In genomic region chr9:93600504-93600903, GRCh38 we compare ENCODE assay signal across 9 cellular contexts. TPM values are rescaled to one million over a fixed set of nuclear protein-coding genes. Genes with fewer than 3 reads are reported as not detected.
DNase-seq lines count a peak whose midpoint lies in the region; ATAC-seq and TF ChIP-seq lines count a peak whose summit lies in the region.
"Had no signal": no experiment of that assay in that cellular context is flagged by ENCODE, and none has a peak within 500 bp of the region (broad histone marks: within the 10 kb centered on the region; RNA-seq: fewer than 3 reads in every experiment).

No MANE protein-coding gene starts in this region.

- DNase-seq in activated CD4-positive, alpha-beta T cell treated with anti-CD3 and anti-CD28 coated beads, Interleukin-2, amount 10 ng/mL, durations not matched to agents 7 days and 5 days, result peak; percentile 33
- DNase-seq in activated CD4-positive, alpha-beta T cell treated with anti-CD3 and anti-CD28 coated beads, Interleukin-2, amount 50 U/mL, for 1 hour, result no peak
- DNase-seq in NCI-H345 (lab: John Stamatoyannopoulos, UW) (peak; percentile 87), colonic mucosa (peak; percentile 66), NCI-H1694 (lab: John Stamatoyannopoulos, UW) (no peak), T-helper 9 cell (no peak)
- DNase-seq in stimulated activated CD8-positive, alpha-beta memory T cell treated with anti-CD3 and anti-CD28 coated beads, Interleukin-4, amount 100 ng/mL, for 48 hours, result peak; percentile 27
- DNase-seq: midbrain had no signal

- peaks cover 11% of the 10 kb centered on the region for H3K4me1 ChIP-seq in colonic mucosa

- H3K4me1 Mint-ChIP-seq in activated CD4-positive, alpha-beta T cell treated with anti-CD3 and anti-CD28 coated beads, Interleukin-2, amount 10 ng/mL, durations not matched to agents 7 days and 5 days, result peaks cover 48% of the 10 kb centered on the region

- no peak overlapping the region for H3K9ac ChIP-seq in colonic mucosa (ENCODE audit: low read depth in 2 of 2, low read length in 2 of 2)

- CTCF ChIA-PET in activated CD4-positive, alpha-beta T cell treated with anti-CD3 and anti-CD28 coated beads, Interleukin-2, amount 10 ng/mL, durations not matched to agents 7 days and 5 days (lab: Charles Lee), result interaction anchor here (1.4 kb wide), 1 partner anchor 10 kb away, joined by 4 read pairs; no protein-coding TSS in a partner anchor

- H3K9me3 ChIP-seq in colonic mucosa, result no peaks in the 10 kb centered on the region

- intact Hi-C loops in colonic mucosa (cut with DNase I), result no loop called here

- no peak overlapping the region for H3K4me3 Mint-ChIP-seq in activated CD4-positive, alpha-beta T cell treated with anti-CD3 and anti-CD28 coated beads, Interleukin-2, amount 10 ng/mL, durations not matched to agents 7 days and 5 days

- no peak for ATAC-seq in GM18511 (IDR thresholded peaks at IDR 0.05; ENCODE audit: unreplicated experiment)

- TF ChIP-seq CTCF in colonic mucosa (IDR thresholded peaks at IDR 0.05), result no peak

- no peaks in the 10 kb centered on the region for H3K36me3 ChIP-seq in colonic mucosa

- no peak overlapping the region for H3K27ac ChIP-seq in colonic mucosa

- H3K27me3 Mint-ChIP-seq in activated CD4-positive, alpha-beta T cell treated with anti-CD3 and anti-CD28 coated beads, Interleukin-2, amount 10 ng/mL, durations not matched to agents 7 days and 5 days, result no peaks in the 10 kb centered on the region

- H3K27me3 ChIP-seq in colonic mucosa, result no peaks in the 10 kb centered on the region

- peaks cover 6% of the 10 kb centered on the region for H3K36me3 Mint-ChIP-seq in activated CD4-positive, alpha-beta T cell treated with anti-CD3 and anti-CD28 coated beads, Interleukin-2, amount 10 ng/mL, durations not matched to agents 7 days and 5 days (ENCODE audit: low read depth)

- peaks cover 4% of the 10 kb centered on the region for H3K9me3 Mint-ChIP-seq in activated CD4-positive, alpha-beta T cell treated with anti-CD3 and anti-CD28 coated beads, Interleukin-2, amount 10 ng/mL, durations not matched to agents 7 days and 5 days

- peak overlapping the region; percentile 28 for H3K27ac Mint-ChIP-seq in activated CD4-positive, alpha-beta T cell treated with anti-CD3 and anti-CD28 coated beads, Interleukin-2, amount 10 ng/mL, durations not matched to agents 7 days and 5 days

- POLR2A ChIA-PET in activated CD4-positive, alpha-beta T cell treated with anti-CD3 and anti-CD28 coated beads, Interleukin-2, amount 10 ng/mL, durations not matched to agents 7 days and 5 days (lab: Charles Lee), result no interaction called here

- no peak overlapping the region for H3K4me3 ChIP-seq in colonic mucosa

RNA-seq across cellular contexts. Expression of gene PHF2, which starts 24.1 kb away (rescaled TPM):
- 10 to 100 TPM; 29.3 to 29.4 TPM for total RNA-seq in activated CD4-positive, alpha-beta T cell treated with anti-CD3 and anti-CD28 coated beads, Interleukin-2, amount 10 ng/mL, durations not matched to agents 7 days and 5 days
- 10 to 100 TPM; 22.7 to 23.4 TPM for total RNA-seq in colonic mucosa

Comparison
In these comparisons a context has a peak if more than half of its experiments do, and no peak if none do; other contexts are left out.
1. DNase-seq: peak in activated CD4-positive, alpha-beta T cell treated with anti-CD3 and anti-CD28 coated beads, Interleukin-2, amount 10 ng/mL, durations not matched to agents 7 days and 5 days (single experiment), NCI-H345 (single experiment), colonic mucosa (single experiment) and stimulated activated CD8-positive, alpha-beta memory T cell treated with anti-CD3 and anti-CD28 coated beads, Interleukin-4, amount 100 ng/mL, for 48 hours (single experiment); none in activated CD4-positive, alpha-beta T cell treated with anti-CD3 and anti-CD28 coated beads, Interleukin-2, amount 50 U/mL, for 1 hour (single experiment), NCI-H1694 (single experiment) and T-helper 9 cell (single experiment).